Comparison of ENCODE assay signal across 22 cellular contexts in the genomic region with DNA sequence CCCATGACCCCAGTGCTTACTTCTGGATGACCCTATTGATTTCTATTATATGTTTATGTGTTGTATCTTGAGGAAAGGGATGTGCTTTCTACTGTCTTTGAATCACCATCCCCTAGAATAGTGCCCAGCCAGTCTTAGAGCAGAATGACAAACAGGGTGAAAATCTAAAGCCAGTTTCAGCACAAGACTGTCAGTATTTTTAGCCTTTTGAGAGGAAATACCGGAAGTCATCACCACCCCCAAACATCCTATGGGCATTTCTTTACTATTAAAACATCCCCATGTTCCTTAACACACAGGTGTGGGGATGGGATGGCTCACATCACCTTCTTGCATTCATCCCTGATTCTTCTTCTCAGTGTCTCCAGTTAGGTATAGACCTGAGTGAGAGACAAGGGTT. TPM values are rescaled to one million over a fixed set of nuclear protein-coding genes. Genes with fewer than 3 reads are reported as not detected.
DNase-seq lines count a peak whose midpoint lies in the region; ATAC-seq, FAIRE-seq and TF ChIP-seq lines count a peak whose summit lies in the region.
"Had no signal": no experiment of that assay in that cellular context is flagged by ENCODE, and none has a peak within 500 bp of the region (broad histone marks: within the 10 kb centered on the region; RNA-seq: fewer than 3 reads in every experiment).

No MANE protein-coding gene starts in this region.

- H3K27me3 Mint-ChIP-seq in activated CD4-positive, alpha-beta T cell treated with anti-CD3 and anti-CD28 coated beads for 36 hours = no peaks in the 10 kb centered on the region
- H3K27me3 Mint-ChIP-seq in activated T-helper 1 cell treated with anti-CD3 and anti-CD28 coated beads, Interleukin-12 subunit alpha, Interleukin-12 subunit beta, Interleukin-2, Interleukin-4 antibody, amounts not matched to agents 30 ng/mL and 10 ng/mL and 1 ng/mL, durations not matched to agents 14 hours and 24 hours and 36 hours (ENCODE audit: insufficient read depth) = no peaks in the 10 kb centered on the region
- H3K27me3 Mint-ChIP-seq in natural killer cell (ENCODE audit: low read depth in 2 of 2) = no peaks in the 10 kb centered on the region
- H3K27me3 Mint-ChIP-seq: dendritic cell treated with granulocyte-macrophage colony-stimulating factor and Interleukin-4, amounts not matched to agents 40 ng/mL and 50 ng/mL, for 4 days had no signal

- H2AFZ ChIP-seq in IMR-90 (replicated peaks; ENCODE audit: low read length, poor library complexity) = no peak overlapping the region

- H3K27ac ChIP-seq in IMR-90 (ENCODE audit: insufficient read depth, low read length) = no peak overlapping the region
- no peak overlapping the region for H3K27ac ChIP-seq in coronary artery
- H3K27ac ChIP-seq: epithelial cell of prostate, thoracic aorta had no signal

- peak overlapping the region; percentile 62; the same call in 1 of the 2 replicates for H2BK120ac ChIP-seq in IMR-90 (ENCODE audit: low read depth, low read length)

- no peaks in the 10 kb centered on the region for H3K79me1 ChIP-seq in IMR-90 (ENCODE audit: low read depth in 1 of 2, low read length in 2 of 2)

- H3K4ac ChIP-seq in IMR-90 (ENCODE audit: low read depth, low read length) = peak overlapping the region; percentile 67; the same call in 1 of the 2 replicates

- peaks cover 7% of the 10 kb centered on the region for H3K36me3 Mint-ChIP-seq in activated CD4-positive, alpha-beta T cell treated with anti-CD3 and anti-CD28 coated beads for 36 hours (ENCODE audit: low read depth)
- H3K36me3 Mint-ChIP-seq in activated T-helper 1 cell treated with anti-CD3 and anti-CD28 coated beads, Interleukin-12 subunit alpha, Interleukin-12 subunit beta, Interleukin-2, Interleukin-4 antibody, amounts not matched to agents 30 ng/mL and 10 ng/mL and 1 ng/mL, durations not matched to agents 14 hours and 24 hours and 36 hours (ENCODE audit: low read depth) = peaks cover 41% of the 10 kb centered on the region
- peaks cover 8% of the 10 kb centered on the region for H3K36me3 Mint-ChIP-seq in natural killer cell

- H2BK20ac ChIP-seq in IMR-90 (ENCODE audit: low read depth, low read length) = peak overlapping the region; percentile 25; the same call in 1 of the 2 replicates

- no peak for DNase-seq in activated CD4-positive, alpha-beta T cell treated with anti-CD3 and anti-CD28 coated beads for 36 hours
- DNase-seq in activated CD4-positive, alpha-beta T cell treated with anti-CD3 and anti-CD28 coated beads, Interleukin-2, amount 50 U/mL, for 1 hour = no peak
- DNase-seq in IMR-90 (no peak), natural killer cell (no peak), RCC 7860 (ENCODE audit: low spot score) (no peak), CD1c-positive myeloid dendritic cell (ENCODE audit: extremely low spot score) (no peak), coronary artery (ENCODE audit: low spot score) (no peak)
- DNase-seq in activated T-helper 1 cell treated with anti-CD3 and anti-CD28 coated beads, Interleukin-12 subunit alpha, Interleukin-12 subunit beta, Interleukin-2, Interleukin-4 antibody, amounts not matched to agents 30 ng/mL and 10 ng/mL and 1 ng/mL, durations not matched to agents 14 hours and 24 hours and 36 hours (ENCODE audit: low spot score) = no peak
- DNase-seq: foreskin melanocyte; mesenchymal stem cell; NCI-H1694 treated with DMSO at 0.1 percent for 48 hours; NCI-H226; nephron progenitor cell; RPMI8226; stimulated activated CD4-positive, alpha-beta T cell treated with anti-CD3 and anti-CD28 coated beads, Interleukin-4, amount 100 ng/mL, for 4 hours had no signal

- no peak overlapping the region for H3K56ac ChIP-seq in IMR-90 (ENCODE audit: extremely low read depth, insufficient read depth, low read length)

- ATAC-seq in activated CD4-positive, alpha-beta T cell treated with anti-CD3 and anti-CD28 coated beads for 36 hours = no peak
- ATAC-seq in IMR-90 (ENCODE audit: low read depth) (no peak), natural killer cell (no peak)

- CTCF ChIA-PET in activated CD4-positive, alpha-beta T cell treated with anti-CD3 and anti-CD28 coated beads for 36 hours (lab: Charles Lee) = interaction anchor here (1.3 to 1.4 kb wide), 2 partner anchors 13 to 35 kb away, joined by 3 read pairs; no protein-coding TSS in a partner anchor
- CTCF ChIA-PET in IMR-90 (lab: Yijun Ruan, JAX) = no interaction called here

- no peaks in the 10 kb centered on the region for H3K9me3 ChIP-seq in IMR-90 (ENCODE audit: control insufficient read depth, insufficient read depth, low read length)
- H3K9me3 ChIP-seq: thoracic aorta had no signal

- TF ChIP-seq CTCF in IMR-90 (conservative IDR thresholded peaks at IDR 0.05; ENCODE audit: low read depth, low read length) (no peak), natural killer cell (IDR thresholded peaks at IDR 0.05) (no peak), coronary artery (IDR thresholded peaks at IDR 0.05) (no peak)

- no peak overlapping the region for H3K4me2 ChIP-seq in IMR-90 (ENCODE audit: low read depth, low read length)

- H4K20me1 ChIP-seq in IMR-90 (ENCODE audit: insufficient read depth, low read length) = no peaks in the 10 kb centered on the region

- POLR2A ChIA-PET in activated CD4-positive, alpha-beta T cell treated with anti-CD3 and anti-CD28 coated beads for 36 hours (lab: Charles Lee) = interaction anchor here (0.6 kb wide), 1 partner anchor 16 kb away, joined by 3 read pairs; no protein-coding TSS in a partner anchor
- POLR2A ChIA-PET in IMR-90 (lab: Charles Lee; ENCODE audit: unreplicated experiment) = no interaction called here

- no peaks in the 10 kb centered on the region for H3K27me3 ChIP-seq in IMR-90 (ENCODE audit: control insufficient read depth, insufficient read depth, low read length)

- H3K9me1 ChIP-seq in IMR-90 (ENCODE audit: insufficient read depth, low read length) = peaks cover 18% of the 10 kb centered on the region

- H4K91ac ChIP-seq in IMR-90 (ENCODE audit: insufficient read depth, low read depth, low read length) = 0 out of 2 replicates have a peak overlapping the region, but pooled peaks have one; percentile 23

- H3K27ac Mint-ChIP-seq in activated CD4-positive, alpha-beta T cell treated with anti-CD3 and anti-CD28 coated beads for 36 hours = peak overlapping the region; percentile 60
- peak overlapping the region; percentile 53 for H3K27ac Mint-ChIP-seq in activated T-helper 1 cell treated with anti-CD3 and anti-CD28 coated beads, Interleukin-12 subunit alpha, Interleukin-12 subunit beta, Interleukin-2, Interleukin-4 antibody, amounts not matched to agents 30 ng/mL and 10 ng/mL and 1 ng/mL, durations not matched to agents 14 hours and 24 hours and 36 hours
- peak overlapping the region in 1 of 2 donors; percentile 98 for H3K27ac Mint-ChIP-seq in natural killer cell
- H3K27ac Mint-ChIP-seq: dendritic cell treated with granulocyte-macrophage colony-stimulating factor and Interleukin-4, amounts not matched to agents 40 ng/mL and 50 ng/mL, for 4 days; nephron progenitor cell had no signal

- H2AK5ac ChIP-seq in IMR-90 (ENCODE audit: low read depth, low read length) = 0 out of 2 replicates have a peak overlapping the region, but pooled peaks have one; percentile 56

- no peak overlapping the region for H3K4me3 ChIP-seq in IMR-90 (ENCODE audit: insufficient read depth, low read depth, low read length)
- H3K4me3 ChIP-seq in coronary artery = no peak overlapping the region
- H3K4me3 ChIP-seq: skin epidermis, thoracic aorta had no signal

- no peak for TF ChIP-seq RAD21 in IMR-90 (IDR thresholded peaks at IDR 0.05; ENCODE audit: low read length)

- peaks cover 9% of the 10 kb centered on the region for H3K4me1 ChIP-seq in IMR-90 (ENCODE audit: control insufficient read depth, insufficient read depth, low read length)

- no peak overlapping the region for H4K8ac ChIP-seq in IMR-90 (ENCODE audit: low read depth in 2 of 2, low read length in 2 of 2)

- in situ Hi-C loops in IMR-90 (cut with MboI; ENCODE audit: low sequenced_read_pairs) = no loop called here

- intact Hi-C loops in activated CD4-positive, alpha-beta T cell treated with anti-CD3 and anti-CD28 coated beads for 36 hours (cut with DNase I, micrococcal nuclease) = loop anchor here (5.0 to 10.0 kb wide), 7 partner anchors 37 to 675 kb away; a partner anchor contains a TSS
- intact Hi-C loops in IMR-90 (cut with micrococcal nuclease) = no loop called here
- intact Hi-C loops in activated T-helper 1 cell treated with anti-CD3 and anti-CD28 coated beads, Interleukin-12 subunit alpha, Interleukin-12 subunit beta, Interleukin-2, Interleukin-4 antibody, amounts not matched to agents 30 ng/mL and 10 ng/mL and 1 ng/mL, durations not matched to agents 14 hours and 24 hours and 36 hours (cut with micrococcal nuclease) = loop anchor here (2.0 to 10.0 kb wide), 7 partner anchors 205 to 775 kb away; a partner anchor contains a TSS
- intact Hi-C loops in natural killer cell (cut with micrococcal nuclease) = loop anchor here (5.0 to 10.0 kb wide), 3 partner anchors 247 to 495 kb away; a partner anchor contains a TSS

- dilution Hi-C loops in IMR-90 (cut with HindIII; ENCODE audit: low sequenced_read_pairs, unreplicated experiment) = no loop called here

- H2AK9ac ChIP-seq in IMR-90 (replicated peaks; ENCODE audit: low read depth, low read length, poor library complexity) = no peak overlapping the region

- no peak for FAIRE-seq in RCC 7860 (lab: Jason Lieb, UNC)
- FAIRE-seq: A204.1 had no signal

- peak overlapping the region; percentile 74; the same call in 1 of the 3 replicates for H2BK15ac ChIP-seq in IMR-90 (ENCODE audit: low read depth, low read length)

- BruUV-seq in IMR-90 (replicated peaks; lab: Mats Ljungman, UMichigan) = no TSS peak

- TF ChIP-seq POLR2A in IMR-90 (IDR thresholded peaks at IDR 0.05; ENCODE audit: low read depth, low read length) = no peak

- no peaks in the 10 kb centered on the region for H3K36me3 ChIP-seq in IMR-90 (ENCODE audit: control insufficient read depth, insufficient read depth, low read length)
- H3K36me3 ChIP-seq: thoracic aorta had no signal

- peaks cover 59% of the 10 kb centered on the region for H3K4me1 Mint-ChIP-seq in activated CD4-positive, alpha-beta T cell treated with anti-CD3 and anti-CD28 coated beads for 36 hours
- peaks cover 76% of the 10 kb centered on the region for H3K4me1 Mint-ChIP-seq in activated T-helper 1 cell treated with anti-CD3 and anti-CD28 coated beads, Interleukin-12 subunit alpha, Interleukin-12 subunit beta, Interleukin-2, Interleukin-4 antibody, amounts not matched to agents 30 ng/mL and 10 ng/mL and 1 ng/mL, durations not matched to agents 14 hours and 24 hours and 36 hours (ENCODE audit: low read depth)
- peaks cover 54 to 62% of the 10 kb centered on the region in 2 donors for H3K4me1 Mint-ChIP-seq in natural killer cell

- no CpG with 5 or more reads among the region's 1 CpG for WGBS in IMR-90 (ENCODE audit: extremely low coverage in 2 of 2, insufficient read length in 1 of 2), 2 experiments

- H3K14ac ChIP-seq in IMR-90 (replicated peaks; ENCODE audit: low read depth, low read length) = peak overlapping the region; percentile 52; the same call in 1 of the 2 replicates

- H2BK5ac ChIP-seq in IMR-90 (ENCODE audit: low read depth, low read length, poor library complexity, severe bottlenecking) = peak overlapping the region; percentile 29

- 0 out of 2 replicates have a peak overlapping the region, but pooled peaks have one; percentile 33 for H3K23ac ChIP-seq in IMR-90 (ENCODE audit: low read depth, low read length)

- peak overlapping the region; percentile 43; the same call in 1 of the 2 replicates for H3K18ac ChIP-seq in IMR-90 (ENCODE audit: low read depth, low read length)

- H4K5ac ChIP-seq in IMR-90 (ENCODE audit: low read depth, low read length) = no peak overlapping the region

- H3K9me3 Mint-ChIP-seq in activated CD4-positive, alpha-beta T cell treated with anti-CD3 and anti-CD28 coated beads for 36 hours (ENCODE audit: low read depth) = no peaks in the 10 kb centered on the region
- no peaks in the 10 kb centered on the region for H3K9me3 Mint-ChIP-seq in activated T-helper 1 cell treated with anti-CD3 and anti-CD28 coated beads, Interleukin-12 subunit alpha, Interleukin-12 subunit beta, Interleukin-2, Interleukin-4 antibody, amounts not matched to agents 30 ng/mL and 10 ng/mL and 1 ng/mL, durations not matched to agents 14 hours and 24 hours and 36 hours
- H3K9me3 Mint-ChIP-seq in natural killer cell = no peaks in the 10 kb centered on the region
- H3K9me3 Mint-ChIP-seq: CD14-positive monocyte; dendritic cell treated with granulocyte-macrophage colony-stimulating factor and Interleukin-4, amounts not matched to agents 40 ng/mL and 50 ng/mL, for 4 days had no signal

- no peak overlapping the region for H3K4me3 Mint-ChIP-seq in activated CD4-positive, alpha-beta T cell treated with anti-CD3 and anti-CD28 coated beads for 36 hours
- peak overlapping the region; percentile 25 for H3K4me3 Mint-ChIP-seq in activated T-helper 1 cell treated with anti-CD3 and anti-CD28 coated beads, Interleukin-12 subunit alpha, Interleukin-12 subunit beta, Interleukin-2, Interleukin-4 antibody, amounts not matched to agents 30 ng/mL and 10 ng/mL and 1 ng/mL, durations not matched to agents 14 hours and 24 hours and 36 hours
- peak overlapping the region; percentile 31 for H3K4me3 Mint-ChIP-seq in natural killer cell
- H3K4me3 Mint-ChIP-seq: CD14-positive monocyte; dendritic cell treated with granulocyte-macrophage colony-stimulating factor and Interleukin-4, amounts not matched to agents 40 ng/mL and 50 ng/mL, for 4 days; nephron progenitor cell had no signal

- H3K9ac ChIP-seq in IMR-90 (ENCODE audit: low read depth, low read length) = no peak overlapping the region

RNA-seq across cellular contexts. Expression of a gene that starts 52.1 kb away (rescaled TPM):
- under 1 TPM in 1 of 2 experiments, not detected in 1; 0.11 TPM for total RNA-seq in activated CD4-positive, alpha-beta T cell treated with anti-CD3 and anti-CD28 coated beads for 36 hours
- total RNA-seq in IMR-90 (2012; rRNA removed) (0.18 TPM in 1 of 2 replicates, not detected in the other), natural killer cell (not detected)
- polyA plus RNA-seq in IMR-90 (2012; rRNA removed) = not detected in 2 replicates
- 0.04 TPM in 1 of 2 replicates, not detected in the other for polyA plus RNA-seq in IMR-90 (2012; cell fraction: cytosol; rRNA removed)
- polyA plus RNA-seq in IMR-90 (2012; cell fraction: nucleus; rRNA removed; ENCODE audit: low replicate concordance) = 0.09 TPM in 1 of 2 replicates, not detected in the other
- total RNA-seq in activated T-helper 1 cell treated with anti-CD3 and anti-CD28 coated beads, Interleukin-12 subunit alpha, Interleukin-12 subunit beta, Interleukin-2, Interleukin-4 antibody, amounts not matched to agents 30 ng/mL and 10 ng/mL and 1 ng/mL, durations not matched to agents 14 hours and 24 hours and 36 hours = not detected in 2 replicates
- total RNA-seq: MCF 10A had no signal
- polyA plus RNA-seq: CD14-positive monocyte had no signal
